Comparison of ENCODE assay signal across 8 cellular contexts in genomic region chr10:119206603-119207366, GRCh38. TPM values are rescaled to one million over a fixed set of nuclear protein-coding genes. Genes with fewer than 3 reads are reported as not detected.
A peak's percentile ranks its signal among the peaks of the same experiment; 100 is the strongest.
DNase-seq lines count a peak whose midpoint lies in the region; ATAC-seq and TF ChIP-seq lines count a peak whose summit lies in the region.

No MANE protein-coding gene starts in this region.

- POLR2A ChIA-PET in AG04450 (lab: Yijun Ruan, JAX) = interaction anchor here (0.5 to 1.5 kb wide), 20 partner anchors 9 to 336 kb away, joined by 3 to 10 read pairs (median 4); no protein-coding TSS in a partner anchor

- H3K27me3 ChIP-seq in AG04450 (ENCODE audit: control insufficient read depth, insufficient read depth, low read length) = no peaks in the 10 kb centered on the region

- DNase-seq in AG04450 (ENCODE audit: low read depth, low spot score) (no peak), NCI-H69 (lab: John Stamatoyannopoulos, UW) (peak; percentile 74), activated T-cell treated with anti-CD3 and anti-CD28 coated beads for 1 hour (ENCODE audit: low read depth) (peak; percentile 64), epidermal melanocyte (ENCODE audit: insufficient read length, low spot score) (peak; percentile 47), middle frontal gyrus (ENCODE audit: extremely low spot score, low spot score) (peak; percentile 25)
- DNase-seq in stimulated activated CD8-positive, alpha-beta memory T cell treated with anti-CD3 and anti-CD28 coated beads, Interleukin-2, amount 100 ng/mL, for 1 hour (ENCODE audit: low read depth in 2 of 2) = peak; percentile 46 to 50

- peak; percentile 31 for ATAC-seq in GM18508 (IDR thresholded peaks at IDR 0.05; ENCODE audit: insufficient read depth, unreplicated experiment)
- ATAC-seq in HG02973 (IDR thresholded peaks at IDR 0.05; ENCODE audit: unreplicated experiment) = peak; percentile 49

- no peaks in the 10 kb centered on the region; the same call in 1 of the 2 replicates for H3K9me3 ChIP-seq in AG04450 (ENCODE audit: control insufficient read depth, insufficient read depth, low read length)

- CTCF ChIA-PET in AG04450 (lab: Charles Lee) = interaction anchor here (0.5 to 2.1 kb wide), 23 partner anchors 9 to 652 kb away, joined by 3 to 14 read pairs (median 3); partner anchors contain the start of gene RGS10

- H3K27ac ChIP-seq in AG04450 (ENCODE audit: low read depth, low read length) = peak overlapping the region; percentile 47

- TF ChIP-seq CTCF in AG04450 (IDR thresholded peaks at IDR 0.05; ENCODE audit: low read depth, low read length) = peak; percentile 50

- H3K4me3 ChIP-seq in AG04450 (ENCODE audit: low read depth, low read length) = peak overlapping the region; percentile 62

RNA-seq across cellular contexts. Expression of gene GRK5, which starts 0.6 kb away (rescaled TPM):
- 27.6 and 29.3 TPM in 2 replicates for polyA plus RNA-seq in AG04450 (2011; rRNA removed)
- polyA minus RNA-seq in AG04450 (2011; rRNA and poly(A)+ RNA removed) = 20.3 and 24.3 TPM in 2 replicates

RNA-seq across cellular contexts. Expression of gene PRDX3, which starts 28.2 kb away (rescaled TPM):
- 296 and 373 TPM in 2 replicates for polyA plus RNA-seq in AG04450 (2011; rRNA removed)
- 122 and 138 TPM in 2 replicates for polyA minus RNA-seq in AG04450 (2011; rRNA and poly(A)+ RNA removed)

RNA-seq across cellular contexts. Expression of gene SFXN4, which starts 41.3 kb away (rescaled TPM):
- 14.3 and 17.1 TPM in 2 replicates for polyA plus RNA-seq in AG04450 (2011; rRNA removed)
- 5.2 and 8.9 TPM in 2 replicates for polyA minus RNA-seq in AG04450 (2011; rRNA and poly(A)+ RNA removed)
